ENCODE assay signal across 8 cellular contexts in the genomic region with DNA sequence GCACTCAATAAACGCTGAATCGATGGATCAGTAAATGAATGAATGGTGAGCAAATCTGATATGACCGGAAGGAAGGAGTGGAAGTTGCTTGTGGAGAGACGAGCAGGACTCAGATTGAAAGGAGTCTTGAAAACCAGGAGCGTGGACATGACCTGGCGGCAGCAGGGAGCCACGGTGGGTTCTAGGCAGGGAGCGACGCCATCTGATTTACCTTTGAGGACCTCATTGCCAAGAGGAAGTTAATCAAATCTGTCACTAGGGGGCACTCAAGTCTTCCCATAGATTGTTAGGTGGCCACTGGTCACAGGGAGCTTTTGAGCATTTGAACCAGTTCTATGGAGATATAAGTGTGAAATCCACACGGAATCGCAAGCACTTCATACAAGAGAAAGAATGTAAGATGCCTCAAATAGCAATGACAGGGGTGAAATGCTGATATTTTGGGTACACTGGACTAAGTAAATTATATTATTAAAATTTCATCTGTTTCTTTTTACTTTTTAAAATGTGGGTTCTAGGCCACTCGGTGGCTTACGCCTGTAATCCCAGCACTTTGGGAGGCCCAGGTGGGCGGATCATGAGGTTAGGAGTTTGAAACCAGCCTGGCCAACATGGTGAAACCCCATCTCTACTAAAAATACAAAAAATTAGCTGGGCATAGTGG. TPM values are rescaled to one million over a fixed set of nuclear protein-coding genes. Genes with fewer than 3 reads are reported as not detected.
DNase-seq lines count a peak whose midpoint lies in the region; ATAC-seq lines count a peak whose summit lies in the region.

No MANE protein-coding gene starts in this region.

- no peak overlapping the region for H3K4me3 Mint-ChIP-seq in T-cell

- H3K36me3 Mint-ChIP-seq in T-cell: no peaks in the 10 kb centered on the region

- in situ Hi-C loops in T47D (cut with HindIII; ENCODE audit: low pct_unique_long_range_greater_than_20kb, low sequenced_read_pairs): no loop called here

- intact Hi-C loops in Right ventricle myocardium inferior (cut with DNase I): loop anchor here (1.0 to 5.0 kb wide), 2 partner anchors 93 to 216 kb away; a partner anchor contains a TSS
- intact Hi-C loops in cardiac septum (cut with DNase I): loop anchor here (1.0 to 10.0 kb wide), 4 partner anchors 95 to 214 kb away; a partner anchor contains a TSS

- H3K27me3 Mint-ChIP-seq in T-cell: peaks cover 14 to 15% of the 10 kb centered on the region in 2 donors

- CTCF ChIA-PET in T-cell (lab: Charles Lee): interaction anchor here (0.5 to 1.1 kb wide), 9 partner anchors 15 to 185 kb away, joined by 3 to 10 read pairs (median 4); no protein-coding TSS in a partner anchor

- POLR2A ChIA-PET in T-cell (lab: Charles Lee): no interaction called here

- no peak for DNase-seq in Right ventricle myocardium inferior (ENCODE audit: missing footprints)
- no peak for DNase-seq in cardiac septum (ENCODE audit: low spot score)
- DNase-seq in NCI-H1694 treated with DMSO at 0.1 percent for 48 hours (lab: John Stamatoyannopoulos, UW): peak; percentile 85
- DNase-seq in T-cell: peak in 21 of 34 experiments; percentile 2 to 53 (median 22)
- peak; percentile 50 to 87 for DNase-seq in T47D (ENCODE audit: low read depth in 1 of 2, low spot score in 1 of 2)
- peak; percentile 79 for DNase-seq in iris pigment epithelial cell (ENCODE audit: low read depth)
- peak; percentile 52 for DNase-seq in stimulated activated CD4-positive, alpha-beta T cell treated with anti-CD3 and anti-CD28 coated beads, Interleukin-4, amount 100 ng/mL, for 24 hours

- H3K4me1 Mint-ChIP-seq in T-cell: no peaks in the 10 kb centered on the region

- peak; percentile 56 for ATAC-seq in Right ventricle myocardium inferior
- ATAC-seq in T-cell (replicated peaks in 1 of 4): peak; percentile 43 to 69 (median 63)
- ATAC-seq in HG03520 (IDR thresholded peaks at IDR 0.05; ENCODE audit: unreplicated experiment): no peak

- no peak overlapping the region for H3K27ac Mint-ChIP-seq in T-cell

- no peaks in the 10 kb centered on the region for H3K9me3 Mint-ChIP-seq in T-cell

RNA-seq across cellular contexts. Expression of a gene that starts 9.2 kb away (rescaled TPM):
- total RNA-seq in Right ventricle myocardium inferior: not detected
- not detected for total RNA-seq in cardiac septum
- total RNA-seq in T-cell: under 1 TPM in 2 of 5 donors, not detected in 3; 0.03 TPM

RNA-seq across cellular contexts. Expression of a gene that starts 50.6 kb away (rescaled TPM):
- total RNA-seq in Right ventricle myocardium inferior (21.4 TPM), cardiac septum (24.1 TPM), T-cell (10 to 100 TPM; 23.1 to 46.9 (median 29.0) TPM)

Comparison
In these comparisons a context has a peak if more than half of its experiments do, and no peak if none do; other contexts are left out.
1. DNase-seq: peak in NCI-H1694 treated with DMSO at 0.1 percent for 48 hours (single experiment), T-cell (21 of 34), T47D (2 of 2), iris pigment epithelial cell (single experiment) and stimulated activated CD4-positive, alpha-beta T cell treated with anti-CD3 and anti-CD28 coated beads, Interleukin-4, amount 100 ng/mL, for 24 hours (single experiment); none in Right ventricle myocardium inferior (single experiment) and cardiac septum (single experiment).